ENCODE assay signal across 19 cellular contexts in genomic region chr3:6551165-6551564, GRCh38.
"Had no signal": no experiment of that assay in that cellular context is flagged by ENCODE, and none has a peak within 500 bp of the region (broad histone marks: within the 10 kb centered on the region; RNA-seq: fewer than 3 reads in every experiment).

No MANE protein-coding gene starts in this region.

- DNase-seq: effector CD8-positive, alpha-beta T cell; endodermal cell; foreskin fibroblast; gastrocnemius medialis; head of caudate nucleus; left ventricle myocardium superior; lower lobe of right lung; naive thymus-derived CD8-positive, alpha-beta T cell; nephron progenitor cell; nucleus accumbens; stimulated activated CD4-positive, alpha-beta T cell treated with anti-CD3 and anti-CD28 coated beads, Interleukin-12 subunit alpha, Interleukin-12 subunit beta, amount 100 ng/mL, for 4 hours; stimulated activated CD4-positive, alpha-beta T cell treated with anti-CD3 and anti-CD28 coated beads, Interleukin-1b, Interleukin-23, amount 100 ng/mL, for 48 hours; stimulated activated CD4-positive, alpha-beta T cell treated with anti-CD3 and anti-CD28 coated beads, Interleukin-4, amount 100 ng/mL, for 1 hour; stimulated activated CD8-positive, alpha-beta memory T cell treated with anti-CD3 and anti-CD28 coated beads, Interleukin-4, amount 100 ng/mL, for 48 hours; stimulated activated naive CD4-positive, alpha-beta T cell; stimulated activated naive CD8-positive, alpha-beta T cell treated with anti-CD3 and anti-CD28 coated beads, Interleukin-15, amount 100 ng/mL, for 72 hours; transverse colon; upper lobe of right lung; uterus had no signal
